Comparison of ENCODE assay signal across 8 cellular contexts in the genomic region with DNA sequence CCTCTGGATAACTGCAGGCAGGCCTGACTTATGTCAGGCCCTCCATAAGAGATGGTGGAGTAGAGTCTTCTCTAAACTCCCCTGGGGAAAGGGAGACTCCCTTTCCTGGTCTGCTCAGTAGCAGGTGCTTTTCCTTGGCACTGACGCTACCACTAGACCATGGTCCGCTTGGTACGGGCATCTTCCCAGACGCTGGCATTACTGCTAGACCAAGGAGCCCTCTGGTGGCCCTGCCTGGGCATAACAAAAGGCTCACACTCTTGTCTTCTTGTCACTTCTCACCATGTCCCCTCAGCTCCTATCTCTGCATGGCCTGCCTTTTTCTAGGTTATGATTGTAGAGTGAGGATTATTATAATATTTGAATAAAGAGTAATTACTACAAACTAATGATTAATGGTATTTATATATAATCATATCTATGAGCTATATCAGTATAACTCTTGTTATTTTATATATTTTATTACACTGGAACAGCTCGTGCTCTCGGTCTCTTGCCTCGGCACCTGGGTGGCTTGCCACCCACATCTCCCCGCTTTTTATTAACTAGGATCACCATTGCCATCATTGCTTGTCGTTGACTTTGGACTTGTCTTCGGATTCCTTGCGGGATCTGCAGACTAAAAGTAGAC. TPM values are rescaled to one million over a fixed set of nuclear protein-coding genes. Genes with fewer than 3 reads are reported as not detected.
DNase-seq lines count a peak whose midpoint lies in the region; ATAC-seq, FAIRE-seq and TF ChIP-seq lines count a peak whose summit lies in the region.

No MANE protein-coding gene starts in this region.

- H3K27me3 Mint-ChIP-seq in CD4-positive, alpha-beta T cell: no peaks in the 10 kb centered on the region

- no peak overlapping the region for H3K4me3 Mint-ChIP-seq in CD4-positive, alpha-beta T cell

- no peak overlapping the region for H3K27ac ChIP-seq in CD4-positive, alpha-beta T cell (ENCODE audit: low read depth, low read length)

- no peaks in the 10 kb centered on the region for H3K9me3 Mint-ChIP-seq in CD4-positive, alpha-beta T cell

- POLR2A ChIA-PET in CD4-positive, alpha-beta T cell (lab: Charles Lee): interaction anchor here (0.5 to 2.3 kb wide), 4 partner anchors 22 to 29 kb away, joined by 3 to 11 read pairs (median 8); no protein-coding TSS in a partner anchor

- H3K27me3 ChIP-seq in CD4-positive, alpha-beta T cell (ENCODE audit: control insufficient read depth, insufficient read depth, low read length): no peaks in the 10 kb centered on the region
- H3K27me3 ChIP-seq in H7 (ENCODE audit: control insufficient read depth, insufficient read depth, low read length): no peaks in the 10 kb centered on the region

- no peak overlapping the region for H3K4me3 ChIP-seq in H7 (ENCODE audit: insufficient read depth, low read depth, low read length)

- H3K36me3 Mint-ChIP-seq in CD4-positive, alpha-beta T cell (ENCODE audit: low read depth): no peaks in the 10 kb centered on the region

- FAIRE-seq in RCC 7860 (lab: Jason Lieb, UNC): no peak

- intact Hi-C loops in CD4-positive, alpha-beta T cell (cut with DNase I, micrococcal nuclease): loop anchor here (1.0 to 10.0 kb wide), 4 partner anchors 214 to 496 kb away; partner anchors contain the start of genes BRCA1 (in 1 of the 2), IFI35 (in 1 of the 2) and VAT1 (in 1 of the 2)
- intact Hi-C loops in head of caudate nucleus (cut with DNase I): no loop called here

- in situ Hi-C loops in KBM-7 (cut with MboI; ENCODE audit: low pct_unique_long_range_greater_than_20kb, low sequenced_read_pairs): no loop called here

- TF ChIP-seq CTCF in CD4-positive, alpha-beta T cell (IDR thresholded peaks at IDR 0.05): peak; percentile 79

- DNase-seq in CD4-positive, alpha-beta T cell: peak; percentile 48 to 71 (median 56)
- DNase-seq in KBM-7: peak; percentile 79
- peak; percentile 40 for DNase-seq in RCC 7860 (ENCODE audit: low spot score)
- DNase-seq in activated gamma-delta T cell treated with anti-CD3 and anti-CD28 coated beads, Interleukin-2, amount 50 U/mL, for 16 hours (ENCODE audit: low read depth): peak; percentile 46
- peak; percentile 65 to 94 (median 89) for DNase-seq in head of caudate nucleus
- DNase-seq in putamen (ENCODE audit: low spot score): peak; percentile 68
- DNase-seq in H7: no peak
- no peak for DNase-seq in HuH-7.5 (ENCODE audit: low spot score)

- H3K9me3 ChIP-seq in CD4-positive, alpha-beta T cell (ENCODE audit: control insufficient read depth, low read length): no peaks in the 10 kb centered on the region

- H3K36me3 ChIP-seq in H7 (replicated peaks; ENCODE audit: control insufficient read depth, insufficient read depth, low read length): no peaks in the 10 kb centered on the region

- H3K4me1 Mint-ChIP-seq in CD4-positive, alpha-beta T cell (ENCODE audit: low read depth): peaks cover 8% of the 10 kb centered on the region

- ATAC-seq in CD4-positive, alpha-beta T cell (ENCODE audit: poor library complexity): no peak

- CTCF ChIA-PET in CD4-positive, alpha-beta T cell (lab: Charles Lee): interaction anchor here (0.6 to 1.3 kb wide), 6 partner anchors 21 to 168 kb away, joined by 3 to 4 read pairs (median 4); partner anchors contain the start of genes DHX8 and NBR1

- no peak overlapping the region for H3K27ac Mint-ChIP-seq in CD4-positive, alpha-beta T cell

RNA-seq across cellular contexts. Expression of gene ARL4D, which starts 59.8 kb away (rescaled TPM):
- total RNA-seq in CD4-positive, alpha-beta T cell: 1 to 10 TPM; 2.4 to 2.9 TPM
- total RNA-seq in H7 (2014; rRNA removed; shearing (Covaris generic)): 20.3 and 43.0 TPM in 2 replicates

Comparison
In these comparisons a context has a peak if more than half of its experiments do, and no peak if none do; other contexts are left out.
1. DNase-seq: peak in CD4-positive, alpha-beta T cell (10 of 10), KBM-7 (single experiment), RCC 7860 (single experiment), activated gamma-delta T cell treated with anti-CD3 and anti-CD28 coated beads, Interleukin-2, amount 50 U/mL, for 16 hours (single experiment), head of caudate nucleus (42 of 42) and putamen (single experiment); none in H7 (single experiment) and HuH-7.5 (single experiment).